In the genomic region with DNA sequence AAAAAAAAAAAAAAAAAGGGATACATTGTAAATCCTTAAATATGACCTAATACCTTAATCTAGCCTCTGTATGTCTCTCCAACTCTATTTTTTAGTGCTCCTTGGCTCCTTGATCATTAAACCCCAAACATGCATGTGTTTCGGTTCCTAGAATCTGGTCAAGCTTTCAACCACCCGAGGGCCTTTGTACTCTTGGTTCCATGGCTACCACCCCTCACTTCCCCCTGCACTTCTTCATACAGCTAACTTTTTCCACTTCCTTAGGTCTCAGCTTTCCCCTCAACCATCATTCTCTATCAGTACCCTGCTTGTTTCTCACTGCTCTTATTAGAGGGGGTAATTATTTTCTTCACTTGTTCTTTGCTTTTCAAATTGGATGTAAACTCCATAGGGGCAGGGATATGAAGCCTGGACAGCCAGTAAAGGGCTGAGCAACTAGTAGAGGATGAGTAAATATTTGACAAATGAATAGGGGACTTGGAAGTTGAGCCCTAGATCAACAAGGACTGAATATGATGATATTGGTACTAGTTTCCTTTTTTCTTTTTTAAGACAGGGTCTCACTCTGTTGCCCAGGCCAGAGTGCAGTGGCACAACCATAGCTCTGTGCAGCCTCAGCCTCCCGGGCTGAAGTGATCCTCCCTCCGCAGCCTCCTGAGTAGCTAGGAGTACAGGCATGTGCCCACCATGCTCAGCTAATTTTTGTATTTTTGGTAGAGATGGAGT, we compare ENCODE assay signal across 1 cellular context.
TF ChIP-seq lines count a peak whose summit lies in the region.

No MANE protein-coding gene starts in this region.

TF ChIP-seq in HepG2, 621 proteins besides CTCF, POLR2A, EP300 and RAD21 (continued from another document):
- TF ChIP-seq CCAR2 (optimal IDR thresholded peaks at IDR 0.05; ENCODE audit: low read depth, low read length) = no peak
- TF ChIP-seq SP2 (CRISPR knock-in tag; IDR thresholded peaks at IDR 0.05) = no peak
- TF ChIP-seq ZNF598 (CRISPR knock-in tag; IDR thresholded peaks at IDR 0.05; ENCODE audit: borderline replicate concordance) = no peak
- TF ChIP-seq, protein P1, sequence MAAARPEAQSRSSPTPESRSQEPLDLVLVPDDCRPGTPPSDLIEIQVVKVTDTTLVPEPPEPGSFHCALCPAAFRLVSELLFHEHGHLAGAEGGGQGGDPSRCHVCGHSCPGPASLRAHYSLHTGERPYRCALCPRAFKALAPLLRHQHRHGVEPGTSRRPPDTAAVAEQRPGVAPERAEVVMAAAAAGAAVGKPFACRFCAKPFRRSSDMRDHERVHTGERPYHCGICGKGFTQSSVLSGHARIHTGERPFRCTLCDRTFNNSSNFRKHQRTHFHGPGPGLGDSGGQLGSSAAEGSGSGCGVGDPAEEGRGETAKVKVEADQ (CRISPR knock-in tag; IDR thresholded peaks at IDR 0.05; ENCODE audit: borderline replicate concordance) = 0 out of 2 replicates have a peak, but pooled peaks have one; percentile 35
- TF ChIP-seq ZNF251 (CRISPR knock-in tag; IDR thresholded peaks at IDR 0.05) = no peak
- no peak for TF ChIP-seq AHR (CRISPR knock-in tag; IDR thresholded peaks at IDR 0.05)
- TF ChIP-seq, protein P2, sequence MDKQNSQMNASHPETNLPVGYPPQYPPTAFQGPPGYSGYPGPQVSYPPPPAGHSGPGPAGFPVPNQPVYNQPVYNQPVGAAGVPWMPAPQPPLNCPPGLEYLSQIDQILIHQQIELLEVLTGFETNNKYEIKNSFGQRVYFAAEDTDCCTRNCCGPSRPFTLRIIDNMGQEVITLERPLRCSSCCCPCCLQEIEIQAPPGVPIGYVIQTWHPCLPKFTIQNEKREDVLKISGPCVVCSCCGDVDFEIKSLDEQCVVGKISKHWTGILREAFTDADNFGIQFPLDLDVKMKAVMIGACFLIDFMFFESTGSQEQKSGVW (CRISPR knock-in tag; IDR thresholded peaks at IDR 0.05; ENCODE audit: borderline replicate concordance) = no peak
- TF ChIP-seq ZFP90 (CRISPR knock-in tag; IDR thresholded peaks at IDR 0.05; ENCODE audit: borderline replicate concordance) = 0 out of 2 replicates have a peak, but pooled peaks have one; percentile 32
- TF ChIP-seq GATAD2A (CRISPR knock-in tag; IDR thresholded peaks at IDR 0.05) = peak; percentile 50
- no peak for TF ChIP-seq ZNF34 (CRISPR knock-in tag; IDR thresholded peaks at IDR 0.05; ENCODE audit: borderline replicate concordance)
- no peak for TF ChIP-seq SIN3B (IDR thresholded peaks at IDR 0.05; ENCODE audit: low read length)
- TF ChIP-seq ZNF121 (CRISPR knock-in tag; IDR thresholded peaks at IDR 0.05) = peak; percentile 100
- no peak for TF ChIP-seq ELF4 (CRISPR knock-in tag; IDR thresholded peaks at IDR 0.05; ENCODE audit: borderline replicate concordance)
- TF ChIP-seq FOXJ3 (CRISPR knock-in tag; IDR thresholded peaks at IDR 0.05; ENCODE audit: borderline replicate concordance) = no peak
- TF ChIP-seq NCOR1 (IDR thresholded peaks at IDR 0.05; ENCODE audit: borderline replicate concordance, low read length) = no peak
- TF ChIP-seq, protein P3, sequence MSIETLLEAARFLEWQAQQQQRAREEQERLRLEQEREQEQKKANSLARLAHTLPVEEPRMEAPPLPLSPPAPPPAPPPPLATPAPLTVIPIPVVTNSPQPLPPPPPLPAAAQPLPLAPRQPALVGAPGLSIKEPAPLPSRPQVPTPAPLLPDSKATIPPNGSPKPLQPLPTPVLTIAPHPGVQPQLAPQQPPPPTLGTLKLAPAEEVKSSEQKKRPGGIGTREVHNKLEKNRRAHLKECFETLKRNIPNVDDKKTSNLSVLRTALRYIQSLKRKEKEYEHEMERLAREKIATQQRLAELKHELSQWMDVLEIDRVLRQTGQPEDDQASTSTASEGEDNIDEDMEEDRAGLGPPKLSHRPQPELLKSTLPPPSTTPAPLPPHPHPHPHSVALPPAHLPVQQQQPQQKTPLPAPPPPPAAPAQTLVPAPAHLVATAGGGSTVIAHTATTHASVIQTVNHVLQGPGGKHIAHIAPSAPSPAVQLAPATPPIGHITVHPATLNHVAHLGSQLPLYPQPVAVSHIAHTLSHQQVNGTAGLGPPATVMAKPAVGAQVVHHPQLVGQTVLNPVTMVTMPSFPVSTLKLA (IDR thresholded peaks at IDR 0.05) = no peak
- TF ChIP-seq, protein P4, sequence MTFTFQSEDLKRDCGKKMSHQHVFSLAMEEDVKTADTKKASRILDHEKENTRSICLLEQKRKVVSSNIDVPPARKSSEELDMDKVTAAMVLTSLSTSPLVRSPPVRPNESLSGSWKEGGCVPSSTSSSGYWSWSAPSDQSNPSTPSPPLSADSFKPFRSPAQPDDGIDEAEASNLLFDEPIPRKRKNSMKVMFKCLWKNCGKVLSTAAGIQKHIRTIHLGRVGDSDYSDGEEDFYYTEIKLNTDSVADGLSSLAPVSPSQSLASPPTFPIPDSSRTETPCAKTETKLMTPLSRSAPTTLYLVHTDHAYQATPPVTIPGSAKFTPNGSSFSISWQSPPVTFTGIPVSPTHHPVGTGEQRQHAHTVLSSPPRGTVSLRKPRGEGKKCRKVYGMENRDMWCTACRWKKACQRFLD (CRISPR knock-in tag; IDR thresholded peaks at IDR 0.05; ENCODE audit: borderline replicate concordance) = no peak
- peak; percentile 42; the same call in 1 of the 2 replicates for TF ChIP-seq ZMYM4 (CRISPR knock-in tag; IDR thresholded peaks at IDR 0.05)
- no peak for TF ChIP-seq ZNF652 (CRISPR knock-in tag; IDR thresholded peaks at IDR 0.05; ENCODE audit: borderline replicate concordance, low read depth)
- TF ChIP-seq, protein P5, sequence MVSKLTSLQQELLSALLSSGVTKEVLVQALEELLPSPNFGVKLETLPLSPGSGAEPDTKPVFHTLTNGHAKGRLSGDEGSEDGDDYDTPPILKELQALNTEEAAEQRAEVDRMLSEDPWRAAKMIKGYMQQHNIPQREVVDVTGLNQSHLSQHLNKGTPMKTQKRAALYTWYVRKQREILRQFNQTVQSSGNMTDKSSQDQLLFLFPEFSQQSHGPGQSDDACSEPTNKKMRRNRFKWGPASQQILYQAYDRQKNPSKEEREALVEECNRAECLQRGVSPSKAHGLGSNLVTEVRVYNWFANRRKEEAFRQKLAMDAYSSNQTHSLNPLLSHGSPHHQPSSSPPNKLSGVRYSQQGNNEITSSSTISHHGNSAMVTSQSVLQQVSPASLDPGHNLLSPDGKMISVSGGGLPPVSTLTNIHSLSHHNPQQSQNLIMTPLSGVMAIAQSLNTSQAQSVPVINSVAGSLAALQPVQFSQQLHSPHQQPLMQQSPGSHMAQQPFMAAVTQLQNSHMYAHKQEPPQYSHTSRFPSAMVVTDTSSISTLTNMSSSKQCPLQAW (CRISPR knock-in tag; IDR thresholded peaks at IDR 0.05) = no peak
- no peak for TF ChIP-seq YEATS4 (CRISPR knock-in tag; IDR thresholded peaks at IDR 0.05; ENCODE audit: borderline replicate concordance)
- TF ChIP-seq BCL6 (CRISPR knock-in tag; IDR thresholded peaks at IDR 0.05) = no peak; the same call in 1 of the 2 replicates
- TF ChIP-seq TBL1XR1 (IDR thresholded peaks at IDR 0.05; ENCODE audit: borderline replicate concordance, low read length, partially characterized antibody) = no peak
- no peak for TF ChIP-seq JARID2 (CRISPR knock-in tag; IDR thresholded peaks at IDR 0.05; ENCODE audit: insufficient replicate concordance)
- no peak for TF ChIP-seq ZNF546 (CRISPR knock-in tag; conservative IDR thresholded peaks at IDR 0.05)
- TF ChIP-seq SOX6 (IDR thresholded peaks at IDR 0.05) = no peak
- peak; percentile 27; the same call in 1 of the 2 replicates for TF ChIP-seq SOX6 (CRISPR knock-in tag; IDR thresholded peaks at IDR 0.05)
- TF ChIP-seq ZNF629 (CRISPR knock-in tag; conservative IDR thresholded peaks at IDR 0.05) = no peak
- TF ChIP-seq TEAD2 (CRISPR knock-in tag; IDR thresholded peaks at IDR 0.05) = no peak
- TF ChIP-seq, protein P6, sequence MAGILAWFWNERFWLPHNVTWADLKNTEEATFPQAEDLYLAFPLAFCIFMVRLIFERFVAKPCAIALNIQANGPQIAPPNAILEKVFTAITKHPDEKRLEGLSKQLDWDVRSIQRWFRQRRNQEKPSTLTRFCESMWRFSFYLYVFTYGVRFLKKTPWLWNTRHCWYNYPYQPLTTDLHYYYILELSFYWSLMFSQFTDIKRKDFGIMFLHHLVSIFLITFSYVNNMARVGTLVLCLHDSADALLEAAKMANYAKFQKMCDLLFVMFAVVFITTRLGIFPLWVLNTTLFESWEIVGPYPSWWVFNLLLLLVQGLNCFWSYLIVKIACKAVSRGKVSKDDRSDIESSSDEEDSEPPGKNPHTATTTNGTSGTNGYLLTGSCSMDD (CRISPR knock-in tag; IDR thresholded peaks at IDR 0.05) = no peak
- TF ChIP-seq, protein P7, sequence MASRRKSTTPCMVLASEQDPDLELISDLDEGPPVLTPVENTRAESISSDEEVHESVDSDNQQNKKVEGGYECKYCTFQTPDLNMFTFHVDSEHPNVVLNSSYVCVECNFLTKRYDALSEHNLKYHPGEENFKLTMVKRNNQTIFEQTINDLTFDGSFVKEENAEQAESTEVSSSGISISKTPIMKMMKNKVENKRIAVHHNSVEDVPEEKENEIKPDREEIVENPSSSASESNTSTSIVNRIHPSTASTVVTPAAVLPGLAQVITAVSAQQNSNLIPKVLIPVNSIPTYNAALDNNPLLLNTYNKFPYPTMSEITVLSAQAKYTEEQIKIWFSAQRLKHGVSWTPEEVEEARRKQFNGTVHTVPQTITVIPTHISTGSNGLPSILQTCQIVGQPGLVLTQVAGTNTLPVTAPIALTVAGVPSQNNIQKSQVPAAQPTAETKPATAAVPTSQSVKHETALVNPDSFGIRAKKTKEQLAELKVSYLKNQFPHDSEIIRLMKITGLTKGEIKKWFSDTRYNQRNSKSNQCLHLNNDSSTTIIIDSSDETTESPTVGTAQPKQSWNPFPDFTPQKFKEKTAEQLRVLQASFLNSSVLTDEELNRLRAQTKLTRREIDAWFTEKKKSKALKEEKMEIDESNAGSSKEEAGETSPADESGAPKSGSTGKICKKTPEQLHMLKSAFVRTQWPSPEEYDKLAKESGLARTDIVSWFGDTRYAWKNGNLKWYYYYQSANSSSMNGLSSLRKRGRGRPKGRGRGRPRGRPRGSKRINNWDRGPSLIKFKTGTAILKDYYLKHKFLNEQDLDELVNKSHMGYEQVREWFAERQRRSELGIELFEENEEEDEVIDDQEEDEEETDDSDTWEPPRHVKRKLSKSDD (CRISPR knock-in tag; IDR thresholded peaks at IDR 0.05; ENCODE audit: low read depth) = no peak
- TF ChIP-seq, protein P8, sequence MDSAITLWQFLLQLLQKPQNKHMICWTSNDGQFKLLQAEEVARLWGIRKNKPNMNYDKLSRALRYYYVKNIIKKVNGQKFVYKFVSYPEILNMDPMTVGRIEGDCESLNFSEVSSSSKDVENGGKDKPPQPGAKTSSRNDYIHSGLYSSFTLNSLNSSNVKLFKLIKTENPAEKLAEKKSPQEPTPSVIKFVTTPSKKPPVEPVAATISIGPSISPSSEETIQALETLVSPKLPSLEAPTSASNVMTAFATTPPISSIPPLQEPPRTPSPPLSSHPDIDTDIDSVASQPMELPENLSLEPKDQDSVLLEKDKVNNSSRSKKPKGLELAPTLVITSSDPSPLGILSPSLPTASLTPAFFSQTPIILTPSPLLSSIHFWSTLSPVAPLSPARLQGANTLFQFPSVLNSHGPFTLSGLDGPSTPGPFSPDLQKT (CRISPR knock-in tag; IDR thresholded peaks at IDR 0.05; ENCODE audit: borderline replicate concordance) = no peak
- TF ChIP-seq, protein P9, sequence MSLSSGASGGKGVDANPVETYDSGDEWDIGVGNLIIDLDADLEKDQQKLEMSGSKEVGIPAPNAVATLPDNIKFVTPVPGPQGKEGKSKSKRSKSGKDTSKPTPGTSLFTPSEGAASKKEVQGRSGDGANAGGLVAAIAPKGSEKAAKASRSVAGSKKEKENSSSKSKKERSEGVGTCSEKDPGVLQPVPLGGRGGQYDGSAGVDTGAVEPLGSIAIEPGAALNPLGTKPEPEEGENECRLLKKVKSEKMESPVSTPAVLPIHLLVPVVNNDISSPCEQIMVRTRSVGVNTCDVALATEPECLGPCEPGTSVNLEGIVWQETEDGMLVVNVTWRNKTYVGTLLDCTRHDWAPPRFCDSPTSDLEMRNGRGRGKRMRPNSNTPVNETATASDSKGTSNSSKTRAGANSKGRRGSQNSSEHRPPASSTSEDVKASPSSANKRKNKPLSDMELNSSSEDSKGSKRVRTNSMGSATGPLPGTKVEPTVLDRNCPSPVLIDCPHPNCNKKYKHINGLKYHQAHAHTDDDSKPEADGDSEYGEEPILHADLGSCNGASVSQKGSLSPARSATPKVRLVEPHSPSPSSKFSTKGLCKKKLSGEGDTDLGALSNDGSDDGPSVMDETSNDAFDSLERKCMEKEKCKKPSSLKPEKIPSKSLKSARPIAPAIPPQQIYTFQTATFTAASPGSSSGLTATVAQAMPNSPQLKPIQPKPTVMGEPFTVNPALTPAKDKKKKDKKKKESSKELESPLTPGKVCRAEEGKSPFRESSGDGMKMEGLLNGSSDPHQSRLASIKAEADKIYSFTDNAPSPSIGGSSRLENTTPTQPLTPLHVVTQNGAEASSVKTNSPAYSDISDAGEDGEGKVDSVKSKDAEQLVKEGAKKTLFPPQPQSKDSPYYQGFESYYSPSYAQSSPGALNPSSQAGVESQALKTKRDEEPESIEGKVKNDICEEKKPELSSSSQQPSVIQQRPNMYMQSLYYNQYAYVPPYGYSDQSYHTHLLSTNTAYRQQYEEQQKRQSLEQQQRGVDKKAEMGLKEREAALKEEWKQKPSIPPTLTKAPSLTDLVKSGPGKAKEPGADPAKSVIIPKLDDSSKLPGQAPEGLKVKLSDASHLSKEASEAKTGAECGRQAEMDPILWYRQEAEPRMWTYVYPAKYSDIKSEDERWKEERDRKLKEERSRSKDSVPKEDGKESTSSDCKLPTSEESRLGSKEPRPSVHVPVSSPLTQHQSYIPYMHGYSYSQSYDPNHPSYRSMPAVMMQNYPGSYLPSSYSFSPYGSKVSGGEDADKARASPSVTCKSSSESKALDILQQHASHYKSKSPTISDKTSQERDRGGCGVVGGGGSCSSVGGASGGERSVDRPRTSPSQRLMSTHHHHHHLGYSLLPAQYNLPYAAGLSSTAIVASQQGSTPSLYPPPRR (CRISPR knock-in tag; IDR thresholded peaks at IDR 0.05; ENCODE audit: borderline replicate concordance) = 0 out of 2 replicates have a peak, but pooled peaks have one; percentile 30
- no peak for TF ChIP-seq NR2C2 (CRISPR knock-in tag; IDR thresholded peaks at IDR 0.05; ENCODE audit: borderline replicate concordance)
TF ChIP-seq in HepG2: peak in this region for 38.
